In genomic region chr11:6926208-6927029, GRCh38 we compare ENCODE assay signal across 8 cellular contexts. TPM values are rescaled to one million over a fixed set of nuclear protein-coding genes. Genes with fewer than 3 reads are reported as not detected.
DNase-seq lines count a peak whose midpoint lies in the region; ATAC-seq, FAIRE-seq and TF ChIP-seq lines count a peak whose summit lies in the region.

TSS of gene ZNF215 (plus strand) at chr11:6926426. CDS start at chr11:6932273, 5,847 bp downstream.

- no peaks in the 10 kb centered on the region for H3K27me3 ChIP-seq in CD8-positive, alpha-beta T cell (ENCODE audit: insufficient read depth, low read length)
- no peaks in the 10 kb centered on the region for H3K27me3 ChIP-seq in right atrium auricular region

- POLR2A ChIA-PET in CD8-positive, alpha-beta T cell (lab: Charles Lee), result no interaction called here

- H3K27ac Mint-ChIP-seq in CD8-positive, alpha-beta T cell, result peak within 1 kb of the TSS; percentile 34
- H3K27ac Mint-ChIP-seq in progenitor cell of endocrine pancreas, result peak within 1 kb of the TSS; percentile 93

- H3K4me1 ChIP-seq in CD8-positive, alpha-beta T cell (ENCODE audit: insufficient read depth, low read length), result peaks cover 13% of the 10 kb centered on the region
- peaks cover 0 to 12% of the 10 kb centered on the region in 2 donors for H3K4me1 ChIP-seq in right atrium auricular region

- ATAC-seq in CD8-positive, alpha-beta T cell, result peak; percentile 77
- ATAC-seq in HG03280 (IDR thresholded peaks at IDR 0.05; ENCODE audit: unreplicated experiment), result peak; percentile 75

- H3K36me3 ChIP-seq in CD8-positive, alpha-beta T cell (ENCODE audit: insufficient read depth, low read length), result no peaks in the 10 kb centered on the region
- no peaks in the 10 kb centered on the region for H3K36me3 ChIP-seq in right atrium auricular region

- H3K9me3 Mint-ChIP-seq in CD8-positive, alpha-beta T cell, result no peaks in the 10 kb centered on the region
- H3K9me3 Mint-ChIP-seq in progenitor cell of endocrine pancreas (ENCODE audit: low read depth), result no peaks in the 10 kb centered on the region

- no peak within 1 kb of the TSS for H3K27ac ChIP-seq in CD8-positive, alpha-beta T cell (ENCODE audit: low read depth, low read length)
- H3K27ac ChIP-seq in right atrium auricular region, result peak within 1 kb of the TSS; percentile 56 to 60

- no peak for FAIRE-seq in GM19239 (lab: Jason Lieb, UNC)

- H3K4me3 Mint-ChIP-seq in CD8-positive, alpha-beta T cell, result peak within 1 kb of the TSS; percentile 89
- peak within 1 kb of the TSS; percentile 94 for H3K4me3 Mint-ChIP-seq in progenitor cell of endocrine pancreas (ENCODE audit: low read depth)

- peak in 3 of 7 experiments; percentile 30 to 65 (median 49) for DNase-seq in CD8-positive, alpha-beta T cell
- peak; percentile 17 for DNase-seq in GM19239 (ENCODE audit: insufficient read length, low spot score)
- DNase-seq in NOMO-1 treated with DMSO at 0.1 percent for 48 hours (lab: John Stamatoyannopoulos, UW; ENCODE audit: unreplicated experiment), result peak; percentile 16
- DNase-seq in amniotic stem cell (lab: John Stamatoyannopoulos, UW), result peak; percentile 76
- peak; percentile 87 for DNase-seq in right atrium auricular region (ENCODE audit: low spot score)
- peak; percentile 62 for DNase-seq in progenitor cell of endocrine pancreas (ENCODE audit: low spot score, unreplicated experiment)
- no peak for DNase-seq in NCI-H1694 (lab: John Stamatoyannopoulos, UW)

- CTCF ChIA-PET in CD8-positive, alpha-beta T cell (lab: Charles Lee), result no interaction called here

- no peaks in the 10 kb centered on the region for H3K9me3 ChIP-seq in CD8-positive, alpha-beta T cell (ENCODE audit: low read length)
- H3K9me3 ChIP-seq in right atrium auricular region, result no peaks in the 10 kb centered on the region

- peaks cover 3% of the 10 kb centered on the region for H3K36me3 Mint-ChIP-seq in CD8-positive, alpha-beta T cell
- H3K36me3 Mint-ChIP-seq in progenitor cell of endocrine pancreas (ENCODE audit: insufficient read depth), result no peaks in the 10 kb centered on the region

- intact Hi-C loops in CD8-positive, alpha-beta T cell (cut with DNase I, micrococcal nuclease), result no loop called here

- peak within 1 kb of the TSS; percentile 62 for H3K4me3 ChIP-seq in CD8-positive, alpha-beta T cell (ENCODE audit: low read depth, low read length)
- peak within 1 kb of the TSS; percentile 43 to 64 for H3K4me3 ChIP-seq in right atrium auricular region

- H3K4me1 Mint-ChIP-seq in CD8-positive, alpha-beta T cell (ENCODE audit: low read depth), result peaks cover 20% of the 10 kb centered on the region
- peaks cover 7% of the 10 kb centered on the region for H3K4me1 Mint-ChIP-seq in progenitor cell of endocrine pancreas (ENCODE audit: low read depth)

- H3K27me3 Mint-ChIP-seq in CD8-positive, alpha-beta T cell (ENCODE audit: low read depth), result peaks cover 40% of the 10 kb centered on the region
- H3K27me3 Mint-ChIP-seq in progenitor cell of endocrine pancreas, result no peaks in the 10 kb centered on the region

- TF ChIP-seq CTCF in CD8-positive, alpha-beta T cell (IDR thresholded peaks at IDR 0.05), result no peak
- TF ChIP-seq CTCF in right atrium auricular region (IDR thresholded peaks at IDR 0.05) (no peak), progenitor cell of endocrine pancreas (IDR thresholded peaks at IDR 0.05; ENCODE audit: unreplicated experiment) (no peak)

RNA-seq across cellular contexts. Expression of gene ZNF215, which starts in this region (rescaled TPM):
- under 1 TPM in 1 of 2 experiments, not detected in 1; 0.60 TPM for total RNA-seq in CD8-positive, alpha-beta T cell
- 1 to 10 TPM in 1 of 2 donors, under 1 TPM in 1; 0.63 to 1.5 TPM for total RNA-seq in right atrium auricular region
- total RNA-seq in progenitor cell of endocrine pancreas, result 3.8 and 4.9 TPM in 2 replicates

Comparison
In these comparisons a context has a peak if more than half of its experiments do, and no peak if none do; other contexts are left out.
1. Peak in ATAC-seq and H3K4me3 ChIP-seq in CD8-positive, alpha-beta T cell; RNA of the gene not detected or under 1 TPM.